Comparison of ENCODE assay signal across 1 cellular context in genomic region chrX:132953358-132953757, GRCh38.
TF ChIP-seq lines count a peak whose summit lies in the region.

No MANE protein-coding gene starts in this region.

TF ChIP-seq in HEK293, 187 proteins besides CTCF, POLR2A, EP300 and RAD21 (continued from another document):
- TF ChIP-seq, protein P1, sequence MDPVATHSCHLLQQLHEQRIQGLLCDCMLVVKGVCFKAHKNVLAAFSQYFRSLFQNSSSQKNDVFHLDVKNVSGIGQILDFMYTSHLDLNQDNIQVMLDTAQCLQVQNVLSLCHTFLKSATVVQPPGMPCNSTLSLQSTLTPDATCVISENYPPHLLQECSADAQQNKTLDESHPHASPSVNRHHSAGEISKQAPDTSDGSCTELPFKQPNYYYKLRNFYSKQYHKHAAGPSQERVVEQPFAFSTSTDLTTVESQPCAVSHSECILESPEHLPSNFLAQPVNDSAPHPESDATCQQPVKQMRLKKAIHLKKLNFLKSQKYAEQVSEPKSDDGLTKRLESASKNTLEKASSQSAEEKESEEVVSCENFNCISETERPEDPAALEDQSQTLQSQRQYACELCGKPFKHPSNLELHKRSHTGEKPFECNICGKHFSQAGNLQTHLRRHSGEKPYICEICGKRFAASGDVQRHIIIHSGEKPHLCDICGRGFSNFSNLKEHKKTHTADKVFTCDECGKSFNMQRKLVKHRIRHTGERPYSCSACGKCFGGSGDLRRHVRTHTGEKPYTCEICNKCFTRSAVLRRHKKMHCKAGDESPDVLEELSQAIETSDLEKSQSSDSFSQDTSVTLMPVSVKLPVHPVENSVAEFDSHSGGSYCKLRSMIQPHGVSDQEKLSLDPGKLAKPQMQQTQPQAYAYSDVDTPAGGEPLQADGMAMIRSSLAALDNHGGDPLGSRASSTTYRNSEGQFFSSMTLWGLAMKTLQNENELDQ (tag by site-specific recombination; IDR thresholded peaks at IDR 0.05; ENCODE audit: low read depth): no peak
